ENCODE assay signal across 1 cellular context in genomic region chr5:146233441-146233840, GRCh38.
TF ChIP-seq lines count a peak whose summit lies in the region.

No MANE protein-coding gene starts in this region.

TF ChIP-seq in WTC11, 78 proteins besides CTCF, POLR2A, EP300 and RAD21 (continued from another document):
- TF ChIP-seq ZSCAN18 (CRISPR knock-in tag; IDR thresholded peaks at IDR 0.05) = no peak
- TF ChIP-seq ERG (CRISPR knock-in tag; IDR thresholded peaks at IDR 0.05) = no peak
- TF ChIP-seq MAX (CRISPR knock-in tag; IDR thresholded peaks at IDR 0.05) = no peak
- no peak for TF ChIP-seq NFE2L1 (CRISPR knock-in tag; IDR thresholded peaks at IDR 0.05)
- no peak for TF ChIP-seq MLX (CRISPR knock-in tag; IDR thresholded peaks at IDR 0.05)
- no peak for TF ChIP-seq TP53 (CRISPR knock-in tag; IDR thresholded peaks at IDR 0.05)
- TF ChIP-seq ATF2 (CRISPR knock-in tag; IDR thresholded peaks at IDR 0.05; ENCODE audit: borderline replicate concordance, low read depth) = no peak
